Comparison of ENCODE assay signal across 16 cellular contexts in genomic region chr16:28259091-28259780, GRCh38. TPM values are rescaled to one million over a fixed set of nuclear protein-coding genes. Genes with fewer than 3 reads are reported as not detected.
DNase-seq lines count a peak whose midpoint lies in the region; ATAC-seq and TF ChIP-seq lines count a peak whose summit lies in the region.
"Had no signal": no experiment of that assay in that cellular context is flagged by ENCODE, and none has a peak within 500 bp of the region (broad histone marks: within the 10 kb centered on the region; RNA-seq: fewer than 3 reads in every experiment).

No MANE protein-coding gene starts in this region.

- H3K27me3 Mint-ChIP-seq in CD4-positive, alpha-beta memory T cell: peaks cover 12 to 22% of the 10 kb centered on the region in 2 donors

- H3K79me1 ChIP-seq in IMR-90 (ENCODE audit: low read depth in 1 of 2, low read length in 2 of 2) (no peaks in the 10 kb centered on the region), neuronal stem cell (ENCODE audit: low read depth, low read length) (no peaks in the 10 kb centered on the region)

- POLR2A ChIA-PET in CD4-positive, alpha-beta memory T cell (lab: Charles Lee; ENCODE audit: partially characterized antibody): interaction anchor here (0.7 kb wide), 1 partner anchor 33 kb away, joined by 3 read pairs; the partner anchor contains the start of gene SBK1
- POLR2A ChIA-PET in IMR-90 (lab: Charles Lee; ENCODE audit: unreplicated experiment): no interaction called here

- H4K91ac ChIP-seq in IMR-90 (ENCODE audit: insufficient read depth, low read depth, low read length) (no peak overlapping the region), neuronal stem cell (ENCODE audit: low read depth, low read length, poor library complexity) (no peak overlapping the region)

- H3K56ac ChIP-seq in IMR-90 (ENCODE audit: extremely low read depth, insufficient read depth, low read length): no peak overlapping the region

- H4K20me1 ChIP-seq in IMR-90 (ENCODE audit: insufficient read depth, low read length): no peaks in the 10 kb centered on the region

- H4K8ac ChIP-seq in IMR-90 (ENCODE audit: low read depth in 2 of 2, low read length in 2 of 2): no peak overlapping the region
- H4K8ac ChIP-seq in neuronal stem cell (ENCODE audit: low read depth, low read length): peak overlapping the region; percentile 77

- peaks cover 7 to 12% (median 9%) of the 10 kb centered on the region in 4 donors for H3K4me1 Mint-ChIP-seq in CD4-positive, alpha-beta memory T cell
- H3K4me1 Mint-ChIP-seq: B cell had no signal

- H3K9me1 ChIP-seq in IMR-90 (ENCODE audit: insufficient read depth, low read length): no peaks in the 10 kb centered on the region

- ATAC-seq in IMR-90 (ENCODE audit: low read depth) (no peak), heart left ventricle (peak in 3 of 4 donors; percentile 14 to 23 (median 23)), GM19351 (IDR thresholded peaks at IDR 0.05; ENCODE audit: unreplicated experiment) (no peak), GM18520 (IDR thresholded peaks at IDR 0.05; ENCODE audit: unreplicated experiment) (no peak), GM18502 (IDR thresholded peaks at IDR 0.05; ENCODE audit: poor library complexity, unreplicated experiment) (no peak)
- ATAC-seq: sciatic nerve had no signal

- H3K36me3 Mint-ChIP-seq in CD4-positive, alpha-beta memory T cell: no peaks in the 10 kb centered on the region
- H3K36me3 Mint-ChIP-seq: type B pancreatic cell had no signal

- peak overlapping the region; percentile 68 for H2BK12ac ChIP-seq in neuronal stem cell (ENCODE audit: low read length)

- TF ChIP-seq CTCF in IMR-90 (conservative IDR thresholded peaks at IDR 0.05; ENCODE audit: low read depth, low read length) (no peak), heart left ventricle (IDR thresholded peaks at IDR 0.05) (no peak)

- TF ChIP-seq RAD21 in IMR-90 (IDR thresholded peaks at IDR 0.05; ENCODE audit: low read length): no peak

- H3K27me3 ChIP-seq in CD4-positive, alpha-beta memory T cell (ENCODE audit: insufficient read depth, low read length): no peaks in the 10 kb centered on the region
- peaks cover 62% of the 10 kb centered on the region for H3K27me3 ChIP-seq in IMR-90 (ENCODE audit: control insufficient read depth, insufficient read depth, low read length)
- peaks cover 0 to 24% (median 5%) of the 10 kb centered on the region in 9 donors for H3K27me3 ChIP-seq in heart left ventricle
- peaks cover 0 to 50% (median 3%) of the 10 kb centered on the region in 3 experiments for H3K27me3 ChIP-seq in neuronal stem cell (ENCODE audit: control insufficient read depth in 3 of 3, insufficient read depth in 3 of 3, low read depth in 1 of 3, low read length in 3 of 3)

- H2AK5ac ChIP-seq in IMR-90 (ENCODE audit: low read depth, low read length) (no peak overlapping the region), neuronal stem cell (ENCODE audit: low read depth, low read length) (peak overlapping the region; percentile 1)

- peak overlapping the region; percentile 21 for H2AFZ ChIP-seq in IMR-90 (replicated peaks; ENCODE audit: low read length, poor library complexity)
- H2AFZ ChIP-seq in neuronal stem cell (ENCODE audit: low read length): peak overlapping the region; percentile 72

- peak overlapping the region in 3 of 8 donors; percentile 45 to 57 (median 52) for H3K4me3 Mint-ChIP-seq in CD4-positive, alpha-beta memory T cell
- H3K4me3 Mint-ChIP-seq: B cell, type B pancreatic cell had no signal

- CTCF ChIA-PET in CD4-positive, alpha-beta memory T cell (lab: Charles Lee; ENCODE audit: partially characterized antibody): no interaction called here
- CTCF ChIA-PET in IMR-90 (lab: Yijun Ruan, JAX): no interaction called here

- H3K9me3 Mint-ChIP-seq in CD4-positive, alpha-beta memory T cell: peaks cover 0 to 3% (median 0%) of the 10 kb centered on the region in 8 donors
- H3K9me3 Mint-ChIP-seq: type B pancreatic cell had no signal

- no peaks in the 10 kb centered on the region for H3K9me3 ChIP-seq in CD4-positive, alpha-beta memory T cell (ENCODE audit: control insufficient read depth in 1 of 2, low read length in 2 of 2)
- 0 out of 2 replicates have a peak, but pooled peaks cover 2% of the 10 kb centered on the region for H3K9me3 ChIP-seq in IMR-90 (ENCODE audit: control insufficient read depth, insufficient read depth, low read length)
- H3K9me3 ChIP-seq in heart left ventricle: no peaks in the 10 kb centered on the region
- peaks cover 0 to 1% of the 10 kb centered on the region in 2 donors for H3K9me3 ChIP-seq in neuronal stem cell (replicated peaks in 1 of 2; ENCODE audit: control insufficient read depth in 2 of 2, insufficient read depth in 1 of 2, low read depth in 1 of 2, low read length in 2 of 2)

- TF ChIP-seq POLR2A in IMR-90 (IDR thresholded peaks at IDR 0.05; ENCODE audit: low read depth, low read length) (no peak), heart left ventricle (IDR thresholded peaks at IDR 0.05) (no peak)

- dilution Hi-C loops in IMR-90 (cut with HindIII; ENCODE audit: low sequenced_read_pairs, unreplicated experiment): no loop called here

- 47% methylated on average over 3 of the region's 29 CpGs; no CpG with 5 or more reads in 1 of the 2 experiments for WGBS in IMR-90 (ENCODE audit: extremely low coverage in 2 of 2, insufficient read length in 1 of 2), 2 experiments
- 26 to 39% (median 35%) methylated on average over 15 to 29 of the region's 29 CpGs for WGBS in heart left ventricle, 4 donors
- WGBS in neuronal stem cell (ENCODE audit: extremely low coverage in 2 of 2, insufficient read length in 2 of 2, insufficient replicate concordance in 1 of 2), 2 donors: no CpG with 5 or more reads among the region's 29 CpGs

- no peak overlapping the region for H3K14ac ChIP-seq in IMR-90 (replicated peaks; ENCODE audit: low read depth, low read length)
- H3K14ac ChIP-seq in neuronal stem cell (ENCODE audit: low read length): no peak overlapping the region

- intact Hi-C loops in CD4-positive, alpha-beta memory T cell (cut with micrococcal nuclease): no loop called here
- intact Hi-C loops in IMR-90 (cut with micrococcal nuclease) (no loop called here), heart left ventricle (cut with DNase I) (loop anchor here in 2 of 10 donors (2.0 to 5.0 kb wide), 3 partner anchors 47 to 77 kb away; partner anchors contain the start of gene XPO6 (in 1 of the 2))

- no peak overlapping the region for H3K4me3 ChIP-seq in CD4-positive, alpha-beta memory T cell (ENCODE audit: low read length in 2 of 2)
- no peak overlapping the region for H3K4me3 ChIP-seq in IMR-90 (ENCODE audit: insufficient read depth, low read depth, low read length)
- H3K4me3 ChIP-seq in heart left ventricle: peak overlapping the region; percentile 30 to 65 (median 58)
- no peak overlapping the region for H3K4me3 ChIP-seq in neuronal stem cell (ENCODE audit: low read length in 2 of 2)

- no peak overlapping the region for H4K5ac ChIP-seq in IMR-90 (ENCODE audit: low read depth, low read length)

- in situ Hi-C loops in IMR-90 (cut with MboI; ENCODE audit: low sequenced_read_pairs): loop anchor here (10.0 kb wide), 1 partner anchor 56 kb away; no protein-coding TSS in a partner anchor

- H2BK15ac ChIP-seq in IMR-90 (ENCODE audit: low read depth, low read length) (no peak overlapping the region), neuronal stem cell (ENCODE audit: low read length) (peak overlapping the region; percentile 90)

- peak overlapping the region in 4 of 7 donors; percentile 42 to 81 (median 51) for H3K27ac Mint-ChIP-seq in CD4-positive, alpha-beta memory T cell
- H3K27ac Mint-ChIP-seq: B cell, type B pancreatic cell had no signal

- H3K9ac ChIP-seq in IMR-90 (ENCODE audit: low read depth, low read length): no peak overlapping the region
- H3K9ac ChIP-seq in neuronal stem cell (ENCODE audit: low read depth, low read length, poor library complexity): peak overlapping the region; percentile 46

- BruUV-seq in IMR-90 (replicated peaks; lab: Mats Ljungman, UMichigan): no TSS peak

- no peaks in the 10 kb centered on the region for H3K36me3 ChIP-seq in CD4-positive, alpha-beta memory T cell (ENCODE audit: insufficient read depth, low read length)
- H3K36me3 ChIP-seq in IMR-90 (ENCODE audit: control insufficient read depth, insufficient read depth, low read length): no peaks in the 10 kb centered on the region
- H3K36me3 ChIP-seq in heart left ventricle: no peaks in the 10 kb centered on the region
- H3K36me3 ChIP-seq in neuronal stem cell (replicated peaks in 1 of 2; ENCODE audit: control insufficient read depth in 2 of 2, insufficient read depth in 2 of 2, low read length in 2 of 2): no peaks in the 10 kb centered on the region

- H2BK120ac ChIP-seq in IMR-90 (ENCODE audit: low read depth, low read length) (no peak overlapping the region), neuronal stem cell (ENCODE audit: low read depth, low read length) (peak overlapping the region; percentile 53)

- H3K23ac ChIP-seq in IMR-90 (ENCODE audit: low read depth, low read length): no peak overlapping the region
- peak overlapping the region; percentile 29 for H3K23ac ChIP-seq in neuronal stem cell (ENCODE audit: low read depth, low read length, poor library complexity)

- peaks cover 8% of the 10 kb centered on the region for H3K4me1 ChIP-seq in CD4-positive, alpha-beta memory T cell (ENCODE audit: insufficient read depth, low read length)
- no peaks in the 10 kb centered on the region for H3K4me1 ChIP-seq in IMR-90 (ENCODE audit: control insufficient read depth, insufficient read depth, low read length)
- peaks cover 0 to 32% (median 0%) of the 10 kb centered on the region in 12 donors for H3K4me1 ChIP-seq in heart left ventricle
- H3K4me1 ChIP-seq in neuronal stem cell (ENCODE audit: control insufficient read depth in 2 of 2, insufficient read depth in 1 of 2, low read depth in 1 of 2, low read length in 2 of 2): peaks cover 8 to 19% of the 10 kb centered on the region in 2 donors

- H3K4ac ChIP-seq in IMR-90 (ENCODE audit: low read depth, low read length) (no peak overlapping the region), neuronal stem cell (ENCODE audit: low read length) (no peak overlapping the region)

- H2AK9ac ChIP-seq in IMR-90 (replicated peaks; ENCODE audit: low read depth, low read length, poor library complexity): no peak overlapping the region

- H3K4me2 ChIP-seq in IMR-90 (ENCODE audit: low read depth, low read length) (no peak overlapping the region), neuronal stem cell (ENCODE audit: insufficient read depth, low read length, poor library complexity, severe bottlenecking) (peak overlapping the region; percentile 35)

- peak in 1 of 5 donors; percentile 6 for DNase-seq in CD4-positive, alpha-beta memory T cell
- DNase-seq in IMR-90: no peak
- peak in 1 of 5 donors; percentile 62 for DNase-seq in heart left ventricle
- no peak for DNase-seq in neuronal stem cell (ENCODE audit: low spot score)
- DNase-seq in AG08396 (ENCODE audit: low spot score): no peak
- DNase-seq: GOT3; NCI-H2081; stimulated activated CD4-positive, alpha-beta T cell treated with anti-CD3 and anti-CD28 coated beads, Interleukin-4, amount 100 ng/mL, for 24 hours; T-helper 9 cell had no signal

- no peak overlapping the region for H3K18ac ChIP-seq in IMR-90 (ENCODE audit: low read depth, low read length)
- peak overlapping the region; percentile 93 for H3K18ac ChIP-seq in neuronal stem cell (ENCODE audit: low read length)

- H2BK5ac ChIP-seq in IMR-90 (ENCODE audit: low read depth, low read length, poor library complexity, severe bottlenecking) (no peak overlapping the region), neuronal stem cell (ENCODE audit: low read length) (peak overlapping the region; percentile 83)

- no peak overlapping the region for H3K27ac ChIP-seq in CD4-positive, alpha-beta memory T cell (ENCODE audit: low read depth, low read length)
- H3K27ac ChIP-seq in IMR-90 (ENCODE audit: insufficient read depth, low read length) (no peak overlapping the region), heart left ventricle (peak overlapping the region; percentile 21 to 90 (median 79)), neuronal stem cell (replicated peaks; ENCODE audit: low read length) (no peak overlapping the region)
- H3K27ac ChIP-seq: RWPE1 had no signal

- no peak overlapping the region for H2BK20ac ChIP-seq in IMR-90 (ENCODE audit: low read depth, low read length)

RNA-seq across cellular contexts. Expression of gene SBK1, which starts 33.1 kb away (rescaled TPM):
- total RNA-seq in CD4-positive, alpha-beta memory T cell: 10 to 100 TPM; 14.2 to 14.6 TPM
- 10 to 100 TPM in 1 of 2 donors, 1 to 10 TPM in 1; 1.2 to 13.1 TPM for polyA plus RNA-seq in CD4-positive, alpha-beta memory T cell
- total RNA-seq in IMR-90 (2012; rRNA removed): under 0.01 TPM in 1 of 2 replicates, not detected in the other
- 0.03 and 0.05 TPM in 2 replicates for polyA plus RNA-seq in IMR-90 (2012; rRNA removed)
- polyA plus RNA-seq in IMR-90 (2012; cell fraction: cytosol; rRNA removed): 0.07 TPM in 1 of 2 replicates, not detected in the other
- 0.05 and 0.07 TPM in 2 replicates for polyA plus RNA-seq in IMR-90 (2012; cell fraction: nucleus; rRNA removed; ENCODE audit: low replicate concordance)
- 1 to 10 TPM in 8 of 9 donors, under 1 TPM in 1; 0.94 to 6.1 (median 2.4) TPM for total RNA-seq in heart left ventricle
- 1 to 10 TPM in 1 of 2 donors, under 1 TPM in 1; 0.69 to 2.9 TPM for polyA plus RNA-seq in heart left ventricle
- polyA plus RNA-seq in neuronal stem cell (2013, experiment 1 of 2): 49.6 TPM
- polyA plus RNA-seq in neuronal stem cell (2013, experiment 2 of 2): 50.1 TPM

RNA-seq across cellular contexts. Expression of gene XPO6, which starts 47.5 kb away (rescaled TPM):
- total RNA-seq in CD4-positive, alpha-beta memory T cell: 100 to 1,000 TPM; 347 to 350 TPM
- 10 to 100 TPM; 35.7 to 90.7 TPM for polyA plus RNA-seq in CD4-positive, alpha-beta memory T cell
- total RNA-seq in IMR-90 (2012; rRNA removed) (103 and 108 TPM in 2 replicates), heart left ventricle (10 to 100 TPM; 19.8 to 78.0 (median 33.0) TPM)
- polyA plus RNA-seq in IMR-90 (2012; rRNA removed) (184 and 202 TPM in 2 replicates), heart left ventricle (10 to 100 TPM; 22.2 to 36.5 TPM)
- 213 and 433 TPM in 2 replicates for polyA plus RNA-seq in IMR-90 (2012; cell fraction: cytosol; rRNA removed)
- polyA plus RNA-seq in IMR-90 (2012; cell fraction: nucleus; rRNA removed; ENCODE audit: low replicate concordance): 272 and 467 TPM in 2 replicates
- 45.3 TPM for polyA plus RNA-seq in neuronal stem cell (2013, experiment 1 of 2)
- polyA plus RNA-seq in neuronal stem cell (2013, experiment 2 of 2): 42.8 TPM

Comparison
In these comparisons a context has a peak if more than half of its experiments do, and no peak if none do; other contexts are left out.
1. H3K27ac ChIP-seq: peak in heart left ventricle (12 of 12); none in CD4-positive, alpha-beta memory T cell (single experiment), IMR-90 (single experiment) and neuronal stem cell (single experiment).
2. H3K4me3 ChIP-seq: peak in heart left ventricle (12 of 12); none in CD4-positive, alpha-beta memory T cell (0 of 2), IMR-90 (single experiment) and neuronal stem cell (0 of 2).
3. ATAC-seq: peak in heart left ventricle (3 of 4); none in IMR-90 (single experiment), GM19351 (single experiment), GM18520 (single experiment) and GM18502 (single experiment).